ENCODE assay signal across 12 cellular contexts in the genomic region with DNA sequence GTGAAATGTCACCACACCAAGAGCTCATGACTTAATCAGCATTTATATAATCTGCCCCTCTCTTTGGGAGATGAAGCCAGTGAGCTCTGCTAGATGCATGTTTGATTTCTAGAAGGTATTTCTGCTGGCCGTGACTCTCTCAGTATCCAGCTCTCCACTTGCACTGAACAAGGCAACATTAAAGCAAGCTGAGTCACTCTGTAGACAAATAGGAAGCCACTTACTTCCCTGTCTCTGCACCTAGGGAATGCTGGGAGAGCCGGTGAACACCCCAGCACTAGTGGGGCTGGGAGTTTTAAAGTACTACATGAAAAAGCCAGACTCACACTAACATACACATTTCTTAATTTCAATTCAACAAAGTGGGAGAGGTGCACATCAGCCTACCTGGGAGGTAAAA.
DNase-seq lines count a peak whose midpoint lies in the region; ATAC-seq and TF ChIP-seq lines count a peak whose summit lies in the region.
"Had no signal": no experiment of that assay in that cellular context is flagged by ENCODE, and none has a peak within 500 bp of the region (broad histone marks: within the 10 kb centered on the region; RNA-seq: fewer than 3 reads in every experiment).

No MANE protein-coding gene starts in this region.

- H3K79me2 ChIP-seq in OCI-LY1 (ENCODE audit: insufficient read depth, low read length) (no peaks in the 10 kb centered on the region), smooth muscle cell (ENCODE audit: low read depth) (no peaks in the 10 kb centered on the region)

- no peaks in the 10 kb centered on the region for H3K9me3 Mint-ChIP-seq in activated CD8-positive, alpha-beta T cell treated with anti-CD3 and anti-CD28 coated beads for 36 hours
- H3K9me3 Mint-ChIP-seq: natural killer cell had no signal

- DNase-seq in SHP77 (lab: John Stamatoyannopoulos, UW): peak; percentile 5 to 7
- no peak for DNase-seq in SHP77 treated with DMSO at 0.1 percent for 48 hours (lab: John Stamatoyannopoulos, UW)
- peak in 1 of 2 donors; percentile 42 for DNase-seq in foreskin keratinocyte
- DNase-seq in smooth muscle cell (lab: John Stamatoyannopoulos, UW; ENCODE audit: unreplicated experiment): no peak
- DNase-seq in erythroblast (lab: John Stamatoyannopoulos, UW): no peak
- no peak for DNase-seq in activated CD8-positive, alpha-beta T cell treated with anti-CD3 and anti-CD28 coated beads for 36 hours
- DNase-seq in T-helper 1 cell: no peak
- DNase-seq: activated CD4-positive, alpha-beta T cell treated with anti-CD3 and anti-CD28 coated beads for 4 hours; natural killer cell; NCI-H82; uterus had no signal

- no peaks in the 10 kb centered on the region for H3K9me2 ChIP-seq in OCI-LY1 (ENCODE audit: low read depth, low read length)

- no peak for TF ChIP-seq POLR2A in erythroblast (IDR thresholded peaks at IDR 0.05; ENCODE audit: low read length)

- H3F3A ChIP-seq in OCI-LY1 (ENCODE audit: insufficient read depth, low read length) (no peaks in the 10 kb centered on the region), smooth muscle cell (ENCODE audit: low read depth) (no peaks in the 10 kb centered on the region)

- CTCF ChIA-PET in activated CD8-positive, alpha-beta T cell treated with anti-CD3 and anti-CD28 coated beads for 36 hours (lab: Charles Lee): interaction anchor here (1.5 kb wide), 1 partner anchor 14 kb away, joined by 3 read pairs; no protein-coding TSS in a partner anchor

- POLR2A ChIA-PET in activated CD8-positive, alpha-beta T cell treated with anti-CD3 and anti-CD28 coated beads for 36 hours (lab: Charles Lee): interaction anchor here (1.9 kb wide), 1 partner anchor 11 kb away, joined by 4 read pairs; no protein-coding TSS in a partner anchor

- ATAC-seq in foreskin keratinocyte: peak; percentile 49
- no peak for ATAC-seq in activated CD8-positive, alpha-beta T cell treated with anti-CD3 and anti-CD28 coated beads for 36 hours
- ATAC-seq: natural killer cell had no signal

- WGBS in smooth muscle cell (ENCODE audit: low lambda C conversion rate): 57% methylated on average over 2 of the region's 2 CpGs

- H3K27ac Mint-ChIP-seq in activated CD8-positive, alpha-beta T cell treated with anti-CD3 and anti-CD28 coated beads for 36 hours: no peak overlapping the region
- H3K27ac Mint-ChIP-seq: natural killer cell had no signal

- H4K20me1 ChIP-seq in OCI-LY1 (ENCODE audit: insufficient read depth, low read length) (no peaks in the 10 kb centered on the region), smooth muscle cell (ENCODE audit: low read depth) (no peaks in the 10 kb centered on the region)

- H3K27me3 ChIP-seq in OCI-LY1 (ENCODE audit: insufficient read depth, low read length) (no peaks in the 10 kb centered on the region), foreskin keratinocyte (no peaks in the 10 kb centered on the region), smooth muscle cell (ENCODE audit: low read depth) (no peaks in the 10 kb centered on the region)
- H3K27me3 ChIP-seq: uterus had no signal

- H3K4me3 ChIP-seq in OCI-LY1 (ENCODE audit: low read depth, low read length, poor library complexity, severe bottlenecking): peak overlapping the region; percentile 54
- no peak overlapping the region for H3K4me3 ChIP-seq in smooth muscle cell
- H3K4me3 ChIP-seq: uterus had no signal

- H3K27me3 Mint-ChIP-seq in activated CD8-positive, alpha-beta T cell treated with anti-CD3 and anti-CD28 coated beads for 36 hours: no peaks in the 10 kb centered on the region

- peaks cover 15% of the 10 kb centered on the region for H3K4me1 Mint-ChIP-seq in activated CD8-positive, alpha-beta T cell treated with anti-CD3 and anti-CD28 coated beads for 36 hours (ENCODE audit: low read depth)

- no peaks in the 10 kb centered on the region for H3K9me3 ChIP-seq in OCI-LY1 (ENCODE audit: low read length)
- H3K9me3 ChIP-seq in smooth muscle cell (replicated peaks; ENCODE audit: low read depth): no peaks in the 10 kb centered on the region
- H3K9me3 ChIP-seq: uterus had no signal

- H2AFZ ChIP-seq in OCI-LY1 (ENCODE audit: low read length): no peak overlapping the region
- H2AFZ ChIP-seq in smooth muscle cell (ENCODE audit: low read depth): peak overlapping the region; percentile 45

- H3K4me1 ChIP-seq in OCI-LY1 (ENCODE audit: insufficient read depth, low read length, severe bottlenecking) (peaks cover 59% of the 10 kb centered on the region), foreskin keratinocyte (peaks cover 25% of the 10 kb centered on the region), smooth muscle cell (ENCODE audit: low read depth) (no peaks in the 10 kb centered on the region)
- H3K4me1 ChIP-seq: uterus had no signal

- H3K36me3 ChIP-seq in OCI-LY1 (ENCODE audit: insufficient read depth, low read length): no peaks in the 10 kb centered on the region
- no peaks in the 10 kb centered on the region for H3K36me3 ChIP-seq in smooth muscle cell (ENCODE audit: low read depth)
- H3K36me3 ChIP-seq: uterus had no signal

- H3K4me3 Mint-ChIP-seq in activated CD8-positive, alpha-beta T cell treated with anti-CD3 and anti-CD28 coated beads for 36 hours: no peak overlapping the region
- H3K4me3 Mint-ChIP-seq: natural killer cell had no signal

- H3K36me3 Mint-ChIP-seq in activated CD8-positive, alpha-beta T cell treated with anti-CD3 and anti-CD28 coated beads for 36 hours (ENCODE audit: low read depth): no peaks in the 10 kb centered on the region
- H3K36me3 Mint-ChIP-seq: natural killer cell had no signal

- H3K4me2 ChIP-seq in OCI-LY1 (ENCODE audit: low read length) (peak overlapping the region; percentile 85), smooth muscle cell (no peak overlapping the region)

- H3K27ac ChIP-seq in OCI-LY1 (ENCODE audit: low read depth, low read length, poor library complexity, severe bottlenecking): peak overlapping the region; percentile 99
- peak overlapping the region; percentile 70 for H3K27ac ChIP-seq in foreskin keratinocyte
- no peak overlapping the region for H3K27ac ChIP-seq in smooth muscle cell (ENCODE audit: low read depth)
- H3K27ac ChIP-seq: uterus had no signal

- H3K9ac ChIP-seq in OCI-LY1 (ENCODE audit: low read length) (peak overlapping the region; percentile 63), smooth muscle cell (ENCODE audit: low read depth) (no peak overlapping the region)

- TF ChIP-seq CTCF in OCI-LY1 (IDR thresholded peaks at IDR 0.05; ENCODE audit: low read length) (no peak), foreskin keratinocyte (conservative IDR thresholded peaks at IDR 0.05) (no peak), smooth muscle cell (IDR thresholded peaks at IDR 0.05; ENCODE audit: borderline replicate concordance, insufficient read depth, poor library complexity, severe bottlenecking) (no peak)
- TF ChIP-seq CTCF in activated CD8-positive, alpha-beta T cell treated with anti-CD3 and anti-CD28 coated beads for 36 hours (IDR thresholded peaks at IDR 0.05): no peak

- intact Hi-C loops in activated CD8-positive, alpha-beta T cell treated with anti-CD3 and anti-CD28 coated beads for 36 hours (cut with micrococcal nuclease): no loop called here

Comparison
In these comparisons a context has a peak if more than half of its experiments do, and no peak if none do; other contexts are left out.
1. DNase-seq: peak in SHP77 (2 of 2); none in SHP77 treated with DMSO at 0.1 percent for 48 hours (single experiment), smooth muscle cell (single experiment), erythroblast (0 of 2), activated CD8-positive, alpha-beta T cell treated with anti-CD3 and anti-CD28 coated beads for 36 hours (single experiment) and T-helper 1 cell (0 of 5).